Comparison of ENCODE assay signal across 18 cellular contexts in genomic region chr6:88164061-88164460, GRCh38. TPM values are rescaled to one million over a fixed set of nuclear protein-coding genes. Genes with fewer than 3 reads are reported as not detected.
DNase-seq lines count a peak whose midpoint lies in the region; ATAC-seq and TF ChIP-seq lines count a peak whose summit lies in the region.
"Had no signal": no experiment of that assay in that cellular context is flagged by ENCODE, and none has a peak within 500 bp of the region (broad histone marks: within the 10 kb centered on the region; RNA-seq: fewer than 3 reads in every experiment).

No MANE protein-coding gene starts in this region.

- H3F3A ChIP-seq in DOHH2 (ENCODE audit: control insufficient read depth, insufficient read depth): peaks cover 18% of the 10 kb centered on the region
- 0 out of 2 replicates have a peak, but pooled peaks cover 4% of the 10 kb centered on the region for H3F3A ChIP-seq in OCI-LY1 (ENCODE audit: insufficient read depth, low read length)

- H3K9me3 ChIP-seq in DOHH2 (ENCODE audit: control insufficient read depth, insufficient read depth, low read length) (no peaks in the 10 kb centered on the region), OCI-LY1 (ENCODE audit: low read length) (no peaks in the 10 kb centered on the region)
- H3K9me3 ChIP-seq: heart right ventricle, prostate gland, spleen had no signal

- ATAC-seq in stimulated activated naive CD8-positive, alpha-beta T cell treated with anti-CD3 and anti-CD28 coated beads, Interleukin-15, Interleukin-2, amounts not matched to agents 100 U/mL and 50 U/mL, for 24 hours: no peak
- no peak for ATAC-seq in HG02610 (IDR thresholded peaks at IDR 0.05; ENCODE audit: unreplicated experiment)
- ATAC-seq: activated CD4-positive, alpha-beta T cell treated with anti-CD3 and anti-CD28 coated beads for 36 hours; heart right ventricle had no signal

- H3K79me2 ChIP-seq in DOHH2 (ENCODE audit: control insufficient read depth, low read length) (peaks cover 98% of the 10 kb centered on the region), OCI-LY1 (ENCODE audit: insufficient read depth, low read length) (peaks cover 58% of the 10 kb centered on the region)

- H3K9me2 ChIP-seq in DOHH2 (replicated peaks; ENCODE audit: control insufficient read depth, low read length): no peaks in the 10 kb centered on the region
- no peaks in the 10 kb centered on the region for H3K9me2 ChIP-seq in OCI-LY1 (ENCODE audit: low read depth, low read length)

- no peak overlapping the region for H3K27ac Mint-ChIP-seq in progenitor cell of endocrine pancreas
- H3K27ac Mint-ChIP-seq: activated CD4-positive, alpha-beta T cell treated with anti-CD3 and anti-CD28 coated beads for 36 hours; activated T-helper 2 cell treated with anti-CD3 and anti-CD28 coated beads, Interferon-gamma antibody, Interleukin-2, Interleukin-4, amounts not matched to agents 10 μg/mL and 5 μg/mL and 100 μg/mL, durations not matched to agents 14 hours and 24 hours and 36 hours had no signal

- peak overlapping the region; percentile 90 for H3K9ac ChIP-seq in OCI-LY1 (ENCODE audit: low read length)

- H4K20me1 ChIP-seq in DOHH2 (ENCODE audit: control insufficient read depth, insufficient read depth, low read depth, low read length): 0 out of 2 replicates have a peak, but pooled peaks cover 7% of the 10 kb centered on the region
- H4K20me1 ChIP-seq in OCI-LY1 (ENCODE audit: insufficient read depth, low read length): no peaks in the 10 kb centered on the region

- peaks cover 28% of the 10 kb centered on the region for H3K4me1 Mint-ChIP-seq in progenitor cell of endocrine pancreas (ENCODE audit: low read depth)

- H3K27me3 ChIP-seq in DOHH2 (ENCODE audit: control insufficient read depth, low read length) (no peaks in the 10 kb centered on the region), OCI-LY1 (ENCODE audit: insufficient read depth, low read length) (no peaks in the 10 kb centered on the region)

- peaks cover 16% of the 10 kb centered on the region for H3K27me3 Mint-ChIP-seq in progenitor cell of endocrine pancreas

- H3K4me1 ChIP-seq in DOHH2 (ENCODE audit: control insufficient read depth, low read length): peaks cover 58% of the 10 kb centered on the region
- H3K4me1 ChIP-seq in OCI-LY1 (ENCODE audit: insufficient read depth, low read length, severe bottlenecking): peaks cover 67% of the 10 kb centered on the region
- H3K4me1 ChIP-seq: prostate gland had no signal

- DNase-seq in fibroblast of villous mesenchyme (ENCODE audit: low read depth) (no peak), progenitor cell of endocrine pancreas (ENCODE audit: low spot score, unreplicated experiment) (no peak), NOMO-1 treated with dmso at 0.1 percent for 144 hours (lab: John Stamatoyannopoulos, UW; ENCODE audit: unreplicated experiment) (no peak), medulla oblongata (ENCODE audit: extremely low spot score) (no peak)
- no peak for DNase-seq in stimulated activated naive CD8-positive, alpha-beta T cell treated with anti-CD3 and anti-CD28 coated beads, Interleukin-15, Interleukin-2, amounts not matched to agents 100 U/mL and 50 U/mL, for 24 hours
- DNase-seq: activated CD4-positive, alpha-beta T cell treated with anti-CD3 and anti-CD28 coated beads for 36 hours; central memory CD4-positive, alpha-beta T cell; DMS 273 treated with DMSO at 0.1 percent for 48 hours; heart right ventricle; MM.1S; NCI-H345; spleen had no signal

- no peak overlapping the region for H2AFZ ChIP-seq in OCI-LY1 (ENCODE audit: low read length)

- H3K36me3 ChIP-seq in DOHH2 (ENCODE audit: control insufficient read depth, low read length) (peaks cover 76% of the 10 kb centered on the region), OCI-LY1 (ENCODE audit: insufficient read depth, low read length) (peaks cover 6% of the 10 kb centered on the region)
- H3K36me3 ChIP-seq: heart right ventricle, prostate gland, spleen had no signal

- H3K4me3 ChIP-seq in DOHH2 (ENCODE audit: low read length) (peak overlapping the region; percentile 80), OCI-LY1 (ENCODE audit: low read depth, low read length, poor library complexity, severe bottlenecking) (peak overlapping the region; percentile 83), fibroblast of villous mesenchyme (ENCODE audit: low read depth, low read length) (peak overlapping the region; percentile 11)
- H3K4me3 ChIP-seq: heart right ventricle, prostate gland, spleen had no signal

- no peak for TF ChIP-seq CTCF in DOHH2 (IDR thresholded peaks at IDR 0.05; ENCODE audit: low read depth, low read length, poor library complexity, severe bottlenecking)
- TF ChIP-seq CTCF in OCI-LY1 (IDR thresholded peaks at IDR 0.05; ENCODE audit: low read length): no peak
- TF ChIP-seq CTCF in fibroblast of villous mesenchyme (IDR thresholded peaks at IDR 0.05; ENCODE audit: insufficient read depth, low read depth, low read length): no peak
- no peak for TF ChIP-seq CTCF in progenitor cell of endocrine pancreas (IDR thresholded peaks at IDR 0.05; ENCODE audit: unreplicated experiment)

- peak overlapping the region; percentile 87 for H3K4me3 Mint-ChIP-seq in progenitor cell of endocrine pancreas (ENCODE audit: low read depth)
- H3K4me3 Mint-ChIP-seq: activated CD4-positive, alpha-beta T cell treated with anti-CD3 and anti-CD28 coated beads for 36 hours had no signal

- H3K27ac ChIP-seq in DOHH2 (ENCODE audit: low read depth, low read length): peak overlapping the region; percentile 79
- peak overlapping the region; percentile 74 for H3K27ac ChIP-seq in OCI-LY1 (ENCODE audit: low read depth, low read length, poor library complexity, severe bottlenecking)
- H3K27ac ChIP-seq: heart right ventricle, HL-60, prostate gland, spleen had no signal

- no peaks in the 10 kb centered on the region for H3K9me3 Mint-ChIP-seq in progenitor cell of endocrine pancreas (ENCODE audit: low read depth)
- H3K9me3 Mint-ChIP-seq: activated T-helper 2 cell treated with anti-CD3 and anti-CD28 coated beads, Interferon-gamma antibody, Interleukin-2, Interleukin-4, amounts not matched to agents 10 μg/mL and 5 μg/mL and 100 μg/mL, durations not matched to agents 14 hours and 24 hours and 36 hours had no signal

- H3K4me2 ChIP-seq in DOHH2 (ENCODE audit: low read length): peak overlapping the region; percentile 96
- peak overlapping the region; percentile 83 for H3K4me2 ChIP-seq in OCI-LY1 (ENCODE audit: low read length)

- no peaks in the 10 kb centered on the region for H3K36me3 Mint-ChIP-seq in progenitor cell of endocrine pancreas (ENCODE audit: insufficient read depth)

RNA-seq across cellular contexts. Expression of gene CNR1, which starts 2.1 kb away (rescaled TPM):
- not detected in 2 replicates for total RNA-seq in fibroblast of villous mesenchyme
- total RNA-seq in progenitor cell of endocrine pancreas: 23.8 and 26.2 TPM in 2 replicates
- total RNA-seq: activated CD4-positive, alpha-beta T cell treated with anti-CD3 and anti-CD28 coated beads for 36 hours; activated T-helper 2 cell treated with anti-CD3 and anti-CD28 coated beads, Interferon-gamma antibody, Interleukin-2, Interleukin-4, amounts not matched to agents 10 μg/mL and 5 μg/mL and 100 μg/mL, durations not matched to agents 14 hours and 24 hours and 36 hours had no signal

Comparison
In these comparisons a context has a peak if more than half of its experiments do, and no peak if none do; other contexts are left out.
1. H3K4me3 ChIP-seq: peak in every context shown above with its lines; median percentile 83 in OCI-LY1; 80 in DOHH2; 11 in fibroblast of villous mesenchyme.
2. RNA of gene CNR1, which starts 2.1 kb away (total RNA-seq): 23.8 to 26.2 TPM in progenitor cell of endocrine pancreas; not detected in fibroblast of villous mesenchyme; every median in the first group is over 10 times any median in the second.